Comparison of ENCODE assay signal across 19 cellular contexts in genomic region chr6:106396426-106397220, GRCh38.
"Had no signal": no experiment of that assay in that cellular context is flagged by ENCODE, and none has a peak within 500 bp of the region (broad histone marks: within the 10 kb centered on the region; RNA-seq: fewer than 3 reads in every experiment).

No MANE protein-coding gene starts in this region.

- H3K4me1 ChIP-seq: heart left ventricle, right atrium auricular region, thyroid gland, upper lobe of left lung, uterus had no signal

- H3K36me3 Mint-ChIP-seq: naive thymus-derived CD8-positive, alpha-beta T cell had no signal

- FAIRE-seq: endometrium, frontal cortex had no signal

- H3K36me3 ChIP-seq: heart left ventricle, neutrophil, right atrium auricular region, thyroid gland, upper lobe of left lung, uterus had no signal

- H3K9me3 ChIP-seq: heart left ventricle, mucosa of descending colon, neutrophil, right atrium auricular region, thyroid gland, upper lobe of left lung, uterus had no signal

- H3K4me1 Mint-ChIP-seq: naive thymus-derived CD8-positive, alpha-beta T cell had no signal

- H3K4me2 ChIP-seq: smooth muscle cell had no signal

- DNase-seq: cortex of kidney; dorsolateral prefrontal cortex; effector CD8-positive, alpha-beta T cell; heart left ventricle; hippocampal formation; mammary epithelial cell; mucosa of descending colon; naive thymus-derived CD8-positive, alpha-beta T cell; posterior cingulate gyrus; stimulated activated CD4-positive, alpha-beta T cell treated with anti-CD3 and anti-CD28 coated beads, Interleukin-2, amount 100 ng/mL, for 48 hours; stimulated activated naive CD4-positive, alpha-beta T cell treated with Interleukin-2 at 50 U/mL for 16 hours; thyroid gland; upper lobe of left lung; uterus had no signal

- H3K9me3 Mint-ChIP-seq: naive thymus-derived CD8-positive, alpha-beta T cell had no signal

- H3K27ac ChIP-seq: dorsolateral prefrontal cortex, heart left ventricle, neutrophil, right atrium auricular region, thyroid gland, upper lobe of left lung, uterus had no signal

- H3K4me3 ChIP-seq: dorsolateral prefrontal cortex, heart left ventricle, mucosa of descending colon, right atrium auricular region, smooth muscle cell, thyroid gland, upper lobe of left lung, uterus had no signal

- H3K27ac Mint-ChIP-seq: naive thymus-derived CD8-positive, alpha-beta T cell had no signal

- H3K4me3 Mint-ChIP-seq: naive thymus-derived CD8-positive, alpha-beta T cell had no signal

- H3K27me3 ChIP-seq: right atrium auricular region, thyroid gland, upper lobe of left lung, uterus had no signal
